In genomic region chr2:202278036-202278760, GRCh38 we compare ENCODE assay signal across 9 cellular contexts. TPM values are rescaled to one million over a fixed set of nuclear protein-coding genes. Genes with fewer than 3 reads are reported as not detected.
A peak's percentile ranks its signal among the peaks of the same experiment; 100 is the strongest.
DNase-seq lines count a peak whose midpoint lies in the region; ATAC-seq and TF ChIP-seq lines count a peak whose summit lies in the region.
"Had no signal": no experiment of that assay in that cellular context is flagged by ENCODE, and none has a peak within 500 bp of the region (broad histone marks: within the 10 kb centered on the region; RNA-seq: fewer than 3 reads in every experiment).

No MANE protein-coding gene starts in this region.

- no peaks in the 10 kb centered on the region for H3K9me3 Mint-ChIP-seq in naive thymus-derived CD4-positive, alpha-beta T cell

- peak overlapping the region; percentile 69 for H3K27ac ChIP-seq in brain microvascular endothelial cell
- H3K27ac ChIP-seq in naive thymus-derived CD4-positive, alpha-beta T cell (ENCODE audit: low read depth, low read length) = peak overlapping the region; percentile 21

- H3K36me3 Mint-ChIP-seq in naive thymus-derived CD4-positive, alpha-beta T cell = peaks cover 3 to 27% (median 14%) of the 10 kb centered on the region in 5 donors

- POLR2A ChIA-PET in naive thymus-derived CD4-positive, alpha-beta T cell (lab: Charles Lee) = interaction anchor here (0.6 to 1.4 kb wide), 4 partner anchors 8 to 115 kb away, joined by 3 to 8 read pairs (median 4); no protein-coding TSS in a partner anchor

- peaks cover 4 to 30% (median 16%) of the 10 kb centered on the region in 7 donors for H3K4me1 Mint-ChIP-seq in naive thymus-derived CD4-positive, alpha-beta T cell

- H3K27me3 ChIP-seq in brain microvascular endothelial cell (replicated peaks) = no peaks in the 10 kb centered on the region
- no peaks in the 10 kb centered on the region for H3K27me3 ChIP-seq in naive thymus-derived CD4-positive, alpha-beta T cell (ENCODE audit: control insufficient read depth in 2 of 2, insufficient read depth in 2 of 2, low read length in 2 of 2)

- ATAC-seq in naive thymus-derived CD4-positive, alpha-beta T cell = no peak
- ATAC-seq in HG02973 (IDR thresholded peaks at IDR 0.05; ENCODE audit: unreplicated experiment) = no peak

- no peaks in the 10 kb centered on the region for H3K27me3 Mint-ChIP-seq in naive thymus-derived CD4-positive, alpha-beta T cell

- peaks cover 0 to 1% of the 10 kb centered on the region in 2 donors for H3K4me1 ChIP-seq in naive thymus-derived CD4-positive, alpha-beta T cell (ENCODE audit: control insufficient read depth in 2 of 2, insufficient read depth in 2 of 2, low read length in 2 of 2)

- no peak overlapping the region for H3K4me3 ChIP-seq in brain microvascular endothelial cell (ENCODE audit: low read depth, low read length)
- H3K4me3 ChIP-seq in naive thymus-derived CD4-positive, alpha-beta T cell (ENCODE audit: low read length) = no peak overlapping the region

- no peak for TF ChIP-seq CTCF in brain microvascular endothelial cell (IDR thresholded peaks at IDR 0.05; ENCODE audit: low read depth, low read length, missing control alignments)

- intact Hi-C loops in naive thymus-derived CD4-positive, alpha-beta T cell (cut with micrococcal nuclease) = loop anchor here (1.0 to 5.0 kb wide), 2 partner anchors 11 to 41 kb away; partner anchors contain the start of gene SUMO1 (in 1 of the 2)

- peak overlapping the region in 2 of 10 donors; percentile 40 to 41 for H3K4me3 Mint-ChIP-seq in naive thymus-derived CD4-positive, alpha-beta T cell

- DNase-seq in EL = peak; percentile 64
- DNase-seq in HS-5 (ENCODE audit: low read depth) = peak; percentile 60
- DNase-seq in brain microvascular endothelial cell = peak; percentile 24
- DNase-seq in naive thymus-derived CD4-positive, alpha-beta T cell = no peak
- DNase-seq in activated gamma-delta T cell (lab: John Stamatoyannopoulos, UW) = no peak
- DNase-seq in NCI-H2227 (lab: John Stamatoyannopoulos, UW; ENCODE audit: unreplicated experiment) = no peak
- DNase-seq in HT-29 (ENCODE audit: low spot score) = no peak
- DNase-seq: left cardiac atrium had no signal

- H3K27ac Mint-ChIP-seq in naive thymus-derived CD4-positive, alpha-beta T cell = peak overlapping the region in 7 of 9 donors; percentile 3 to 85 (median 57)

- in situ Hi-C loops in brain microvascular endothelial cell (cut with HindIII; ENCODE audit: low pct_ligation_motif_present, low sequenced_read_pairs) = no loop called here

- CTCF ChIA-PET in naive thymus-derived CD4-positive, alpha-beta T cell (lab: Charles Lee) = interaction anchor here (0.6 to 1.2 kb wide), 2 partner anchors 34 to 69 kb away, joined by 3 read pairs; no protein-coding TSS in a partner anchor

- no peaks in the 10 kb centered on the region for H3K9me3 ChIP-seq in naive thymus-derived CD4-positive, alpha-beta T cell (ENCODE audit: control insufficient read depth in 2 of 3, low read length in 3 of 3)

- H3K36me3 ChIP-seq in brain microvascular endothelial cell (replicated peaks) = peaks cover 41% of the 10 kb centered on the region
- H3K36me3 ChIP-seq in naive thymus-derived CD4-positive, alpha-beta T cell (ENCODE audit: control insufficient read depth in 2 of 3, insufficient read depth in 3 of 3, low read length in 3 of 3) = peaks cover 24 to 74% (median 27%) of the 10 kb centered on the region in 3 experiments

RNA-seq across cellular contexts. Expression of gene NOP58, which starts 12.6 kb away (rescaled TPM):
- total RNA-seq in naive thymus-derived CD4-positive, alpha-beta T cell = 100 to 1,000 TPM; 105 to 259 (median 110) TPM
- 100 to 1,000 TPM in 1 of 2 donors, 10 to 100 TPM in 1; 90.8 to 103 TPM for polyA plus RNA-seq in naive thymus-derived CD4-positive, alpha-beta T cell
- 67.2 and 73.4 TPM in 2 replicates for total RNA-seq in HT-29 (2014; rRNA removed; shearing (Covaris generic))

RNA-seq across cellular contexts. Expression of gene SUMO1, which starts 39.8 kb away (rescaled TPM):
- total RNA-seq in naive thymus-derived CD4-positive, alpha-beta T cell = 100 to 1,000 TPM in 1 of 5 experiments, 10 to 100 TPM in 4; 48.1 to 104 (median 56.8) TPM
- polyA plus RNA-seq in naive thymus-derived CD4-positive, alpha-beta T cell = 100 to 1,000 TPM; 103 to 186 TPM
- 67.3 and 69.5 TPM in 2 replicates for total RNA-seq in HT-29 (2014; rRNA removed; shearing (Covaris generic))

Comparison
In these comparisons a context has a peak if more than half of its experiments do, and no peak if none do; other contexts are left out.
1. DNase-seq: peak in EL (single experiment), HS-5 (single experiment) and brain microvascular endothelial cell (single experiment); none in naive thymus-derived CD4-positive, alpha-beta T cell (0 of 9), activated gamma-delta T cell (single experiment), NCI-H2227 (single experiment) and HT-29 (single experiment).